In the genomic region with DNA sequence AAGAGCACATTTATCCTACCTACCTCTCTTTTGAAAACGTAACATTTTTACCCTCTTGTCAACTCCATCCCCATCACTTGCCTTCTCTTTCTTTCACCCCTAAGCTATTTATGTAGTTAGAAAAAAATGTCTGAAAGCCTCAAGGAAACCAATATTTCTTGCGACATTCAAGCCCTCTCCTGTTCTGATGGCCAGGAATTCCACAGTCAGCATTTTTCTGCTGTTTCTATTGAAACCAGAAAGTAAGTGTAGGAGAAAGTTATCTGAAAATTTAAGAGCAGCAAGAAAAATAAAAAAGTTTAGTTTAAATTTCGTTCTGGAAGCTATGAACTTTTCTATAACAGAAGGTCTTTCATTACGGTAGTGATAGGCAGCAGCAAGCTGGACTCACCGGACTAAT, we compare ENCODE assay signal across 19 cellular contexts.
DNase-seq lines count a peak whose midpoint lies in the region; ATAC-seq, FAIRE-seq and TF ChIP-seq lines count a peak whose summit lies in the region.
"Had no signal": no experiment of that assay in that cellular context is flagged by ENCODE, and none has a peak within 500 bp of the region (broad histone marks: within the 10 kb centered on the region; RNA-seq: fewer than 3 reads in every experiment).

No MANE protein-coding gene starts in this region.

- H3K9me3 ChIP-seq in A549 (no peaks in the 10 kb centered on the region), SK-N-MC (ENCODE audit: low read depth, low read length) (no peaks in the 10 kb centered on the region), K562 (replicated peaks; ENCODE audit: control insufficient read depth, insufficient read depth, low read depth, low read length) (0 out of 2 replicates have a peak, but pooled peaks cover 2% of the 10 kb centered on the region), GM23248 (ENCODE audit: low read depth) (no peaks in the 10 kb centered on the region)

- H2BK120ac ChIP-seq in mesendoderm (ENCODE audit: low read depth, low read length) = no peak overlapping the region

- H3K4me1 ChIP-seq in A549 (peaks cover 19% of the 10 kb centered on the region; the same call in 2 of the 3 replicates), K562 (replicated peaks in 1 of 2; ENCODE audit: control insufficient read depth in 2 of 2, insufficient read depth in 2 of 2, low read length in 2 of 2) (no peaks in the 10 kb centered on the region), mesendoderm (ENCODE audit: control insufficient read depth, low read depth, low read length) (peaks cover 2% of the 10 kb centered on the region), GM23248 (ENCODE audit: insufficient read depth) (peaks cover 9% of the 10 kb centered on the region; the same call in 1 of the 2 replicates)

- H2AFZ ChIP-seq in K562 (ENCODE audit: low read depth, low read length) (no peak overlapping the region), GM23248 (no peak overlapping the region)

- WGBS in A549 (ENCODE audit: missing lambda C conversion rate) = 55% methylated on average over 5 of the region's 5 CpGs
- under 1% methylated on average over 5 of the region's 5 CpGs for WGBS in K562 (ENCODE audit: insufficient coverage, low coverage, missing lambda C conversion rate)
- WGBS in mesendoderm (ENCODE audit: extremely low coverage, insufficient coverage, low lambda C conversion rate) = no CpG with 5 or more reads among the region's 5 CpGs
- 62 to 74% methylated on average over 5 of the region's 5 CpGs for WGBS in GM23248 (ENCODE audit: low coverage in 1 of 2, low lambda C conversion rate in 2 of 2, missing lambda C conversion rate in 2 of 2), 2 experiments

- H3K79me2 ChIP-seq in K562 (ENCODE audit: control insufficient read depth, insufficient read depth, low read length) (no peaks in the 10 kb centered on the region), mesendoderm (ENCODE audit: control insufficient read depth, insufficient read depth, low read length) (no peaks in the 10 kb centered on the region), GM23248 (ENCODE audit: insufficient read depth) (no peaks in the 10 kb centered on the region)

- FAIRE-seq in A549 (lab: Jason Lieb, UNC) (peak; percentile 7), K562 (lab: Jason Lieb, UNC) (no peak)
- FAIRE-seq: A204.1, GM12892, GM18507 had no signal

- no TSS peak for BruUV-seq in K562 (replicated peaks; lab: Mats Ljungman, UMichigan)

- no peak overlapping the region for H2BK15ac ChIP-seq in mesendoderm (replicated peaks; ENCODE audit: low read depth)

- H3K4me3 ChIP-seq in A549 (no peak overlapping the region), SK-N-MC (peak overlapping the region; percentile 67), K562 (no peak overlapping the region), mesendoderm (ENCODE audit: low read length) (no peak overlapping the region), GM23248 (no peak overlapping the region)

- CTCF ChIA-PET in A549 (lab: Yijun Ruan, JAX) (interaction anchor here (1.0 to 1.1 kb wide), 2 partner anchors 15 to 20 kb away, joined by 3 to 4 read pairs; no protein-coding TSS in a partner anchor), K562 (lab: Yijun Ruan, JAX; ENCODE audit: low intra/inter-chr PET ratio) (no interaction called here)

- no peak overlapping the region for H3K4me2 ChIP-seq in A549
- no peak overlapping the region for H3K4me2 ChIP-seq in K562 (ENCODE audit: insufficient read depth, low read length)
- H3K4me2 ChIP-seq in mesendoderm (ENCODE audit: low read length) = no peak overlapping the region
- no peak overlapping the region for H3K4me2 ChIP-seq in GM23248 (ENCODE audit: unreplicated experiment)

- no peaks in the 10 kb centered on the region for H3K79me1 ChIP-seq in mesendoderm (ENCODE audit: low read length)

- H3K27ac ChIP-seq in A549 (no peak overlapping the region), SK-N-MC (peak overlapping the region; percentile 86), K562 (ENCODE audit: extremely low read depth, low read depth, low read length) (no peak overlapping the region), mesendoderm (ENCODE audit: low read depth, low read length) (no peak overlapping the region), GM23248 (no peak overlapping the region)
- H3K27ac ChIP-seq: RWPE1 had no signal

- TF ChIP-seq RAD21 in A549 (conservative IDR thresholded peaks at IDR 0.05 in 1 of 2, IDR thresholded peaks at IDR 0.05 in 1 of 2) = no peak
- TF ChIP-seq RAD21 in K562 (CRISPR knock-in tag; conservative IDR thresholded peaks at IDR 0.05 in 1 of 2, IDR thresholded peaks at IDR 0.05 in 1 of 2) = no peak

- H4K5ac ChIP-seq in mesendoderm (ENCODE audit: low read length) = no peak overlapping the region

- H3K27me3 ChIP-seq in K562 (ENCODE audit: control insufficient read depth in 2 of 2, insufficient read depth in 2 of 2, low read length in 2 of 2) (no peaks in the 10 kb centered on the region), mesendoderm (ENCODE audit: insufficient read depth, low read length, poor library complexity) (no peaks in the 10 kb centered on the region), GM23248 (replicated peaks; ENCODE audit: insufficient read depth) (no peaks in the 10 kb centered on the region; the same call in 1 of the 2 replicates)

- TF ChIP-seq EP300 in A549 (IDR thresholded peaks at IDR 0.05) (no peak), K562 (IDR thresholded peaks at IDR 0.05; ENCODE audit: low read length) (no peak)

- H4K20me1 ChIP-seq in K562 (replicated peaks; ENCODE audit: control insufficient read depth, insufficient read depth, low read length) = no peaks in the 10 kb centered on the region
- no peaks in the 10 kb centered on the region for H4K20me1 ChIP-seq in GM23248 (ENCODE audit: insufficient read depth)

- peak overlapping the region; percentile 37 for H3K56ac ChIP-seq in mesendoderm (ENCODE audit: low read length)

- no peak overlapping the region for H2BK5ac ChIP-seq in mesendoderm (ENCODE audit: low read length)

- H3K9me2 ChIP-seq in GM23248 (ENCODE audit: insufficient read depth) = no peaks in the 10 kb centered on the region

- TF ChIP-seq CTCF in A549 (IDR thresholded peaks at IDR 0.05) (no peak), K562 (IDR thresholded peaks at IDR 0.05 in 2 of 3, conservative IDR thresholded peaks at IDR 0.05 in 1 of 3; ENCODE audit: insufficient read depth in 2 of 3, low read depth in 1 of 3, low read length in 3 of 3) (no peak)

- no peak overlapping the region for H3K23ac ChIP-seq in mesendoderm (ENCODE audit: low read length)

- H2AK5ac ChIP-seq in mesendoderm (ENCODE audit: low read length) = no peak overlapping the region

- no peaks in the 10 kb centered on the region for H3K36me3 ChIP-seq in SK-N-MC (ENCODE audit: insufficient read depth, low read length)
- no peaks in the 10 kb centered on the region for H3K36me3 ChIP-seq in K562 (ENCODE audit: control insufficient read depth, insufficient read depth, low read length)
- no peaks in the 10 kb centered on the region for H3K36me3 ChIP-seq in mesendoderm (ENCODE audit: control insufficient read depth, insufficient read depth, low read length)
- no peaks in the 10 kb centered on the region for H3K36me3 ChIP-seq in GM23248 (ENCODE audit: low read depth)

- H3F3A ChIP-seq in GM23248 (ENCODE audit: insufficient read depth) = 0 out of 2 replicates have a peak, but pooled peaks cover 9% of the 10 kb centered on the region

- no peaks in the 10 kb centered on the region for H3K9me1 ChIP-seq in K562 (ENCODE audit: control insufficient read depth, insufficient read depth, low read length)

- H3K9ac ChIP-seq in SK-N-MC (ENCODE audit: insufficient read length) (peak overlapping the region; percentile 43), K562 (ENCODE audit: insufficient read depth in 1 of 2, low read depth in 2 of 2, low read length in 2 of 2) (no peak overlapping the region), mesendoderm (ENCODE audit: low read length) (no peak overlapping the region), GM23248 (no peak overlapping the region)

- DNase-seq in A549 (ENCODE audit: low read depth in 1 of 2, low spot score in 1 of 2) (no peak), SK-N-MC (ENCODE audit: low read depth, low spot score) (peak; percentile 70), K562 (ENCODE audit: extremely low read depth in 1 of 4, low spot score in 3 of 4) (no peak), mesendoderm (no peak), AG20443 (ENCODE audit: low spot score) (no peak), NCI-H187 (lab: John Stamatoyannopoulos, UW) (no peak), GM23248 (no peak)
- DNase-seq: C1 segment of cervical spinal cord; CD8-positive, alpha-beta memory T cell; KG1; NCI-H1417 treated with DMSO at 0.1 percent for 48 hours; NCI-H1930; NCI-H226; NCI-H526; PC-3 had no signal

- intact Hi-C loops in K562 (cut with micrococcal nuclease) = no loop called here

- in situ Hi-C loops in K562 (cut with MboI) = no loop called here
- in situ Hi-C loops in GM23248 (cut with MboI) = no loop called here

- POLR2A ChIA-PET in A549 (lab: Yijun Ruan, JAX) (no interaction called here), K562 (lab: Yijun Ruan, JAX) (no interaction called here)

- TF ChIP-seq POLR2A in A549 (IDR thresholded peaks at IDR 0.05; ENCODE audit: low read length) (no peak), K562 (conservative IDR thresholded peaks at IDR 0.05) (no peak)

- H3K4ac ChIP-seq in mesendoderm (ENCODE audit: low read depth, low read length) = no peak overlapping the region

- ATAC-seq in A549 (no peak), K562 (no peak)
- ATAC-seq: PC-3 had no signal

- no peak overlapping the region for H3K18ac ChIP-seq in mesendoderm (ENCODE audit: low read length)

- no peak overlapping the region for H4K8ac ChIP-seq in mesendoderm (ENCODE audit: low read depth, low read length)

TF ChIP-seq in A549, 52 proteins besides CTCF, POLR2A, EP300 and RAD21 (continues in another document):
- no peak for TF ChIP-seq CHD4 (IDR thresholded peaks at IDR 0.05; ENCODE audit: borderline replicate concordance)
- TF ChIP-seq NFE2L2 (conservative IDR thresholded peaks at IDR 0.05; ENCODE audit: low read length) = no peak

TF ChIP-seq in K562, 482 proteins besides CTCF, POLR2A, EP300 and RAD21 (continues in another document):
- TF ChIP-seq FIP1L1 (IDR thresholded peaks at IDR 0.05; ENCODE audit: low read depth, low read length, poor library complexity, severe bottlenecking) (no peak), ZNF146 (CRISPR knock-in tag; IDR thresholded peaks at IDR 0.05; ENCODE audit: unreplicated experiment) (no peak), MAFK (IDR thresholded peaks at IDR 0.05; ENCODE audit: low read length) (peak; percentile 52; the same call in 1 of the 2 replicates)
